In the genomic region with DNA sequence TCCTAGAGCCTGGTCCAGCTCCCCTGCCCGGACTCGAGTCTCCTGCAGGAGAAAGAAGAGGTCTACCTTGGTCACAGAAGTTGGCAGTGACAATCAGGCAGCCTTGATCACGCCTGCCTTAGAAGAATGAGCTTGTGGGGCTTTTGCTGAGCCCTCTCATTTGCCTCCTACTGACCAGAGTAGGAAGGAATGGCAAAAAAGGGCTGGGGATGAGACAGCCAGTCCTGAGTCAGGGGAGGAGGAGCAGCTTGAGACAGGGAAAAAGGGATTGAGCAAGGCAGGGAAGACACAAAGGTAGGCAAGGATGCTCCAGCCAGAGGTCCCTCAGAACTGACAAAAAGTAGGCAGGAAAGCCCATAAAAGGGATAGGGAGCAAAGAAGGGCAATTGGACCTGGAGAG, we compare ENCODE assay signal across 28 cellular contexts. TPM values are rescaled to one million over a fixed set of nuclear protein-coding genes. Genes with fewer than 3 reads are reported as not detected.
DNase-seq lines count a peak whose midpoint lies in the region; ATAC-seq, FAIRE-seq and TF ChIP-seq lines count a peak whose summit lies in the region.
"Had no signal": no experiment of that assay in that cellular context is flagged by ENCODE, and none has a peak within 500 bp of the region (broad histone marks: within the 10 kb centered on the region; RNA-seq: fewer than 3 reads in every experiment).

No MANE protein-coding gene starts in this region.

- H3K4me1 ChIP-seq in CD4-positive, CD25-positive, alpha-beta regulatory T cell (ENCODE audit: control insufficient read depth, insufficient read depth, low read length, poor library complexity, severe bottlenecking), result no peaks in the 10 kb centered on the region
- peaks cover 17% of the 10 kb centered on the region for H3K4me1 ChIP-seq in astrocyte (ENCODE audit: insufficient read depth, low read length)
- H3K4me1 ChIP-seq in osteoblast (ENCODE audit: insufficient read depth, low read length), result peaks cover 6% of the 10 kb centered on the region
- no peaks in the 10 kb centered on the region for H3K4me1 ChIP-seq in heart left ventricle
- H3K4me1 ChIP-seq: right atrium auricular region had no signal

- H3K4me3 ChIP-seq in CD4-positive, CD25-positive, alpha-beta regulatory T cell (ENCODE audit: low read depth, low read length), result no peak overlapping the region
- H3K4me3 ChIP-seq in astrocyte (ENCODE audit: insufficient read depth, low read depth, low read length), result no peak overlapping the region
- no peak overlapping the region for H3K4me3 ChIP-seq in osteoblast (ENCODE audit: insufficient read depth, low read length)
- no peak overlapping the region for H3K4me3 ChIP-seq in heart left ventricle
- H3K4me3 ChIP-seq: GM12878, ovary, right atrium auricular region, transverse colon had no signal

- TF ChIP-seq POLR2A in heart left ventricle (IDR thresholded peaks at IDR 0.05) (no peak), GM12892 (IDR thresholded peaks at IDR 0.05; ENCODE audit: low read depth, low read length) (no peak)

- no peak overlapping the region for H3K9ac ChIP-seq in astrocyte (ENCODE audit: low read length)

- no peak overlapping the region for H2AFZ ChIP-seq in astrocyte (ENCODE audit: low read depth, low read length)
- H2AFZ ChIP-seq in osteoblast (ENCODE audit: low read length), result no peak overlapping the region

- peaks cover 5% of the 10 kb centered on the region for H3K36me3 ChIP-seq in CD4-positive, CD25-positive, alpha-beta regulatory T cell (ENCODE audit: control insufficient read depth, insufficient read depth, low read length)
- H3K36me3 ChIP-seq in astrocyte (ENCODE audit: insufficient read depth, low read length) (peaks cover 18% of the 10 kb centered on the region), osteoblast (ENCODE audit: insufficient read depth, low read length) (peaks cover 41% of the 10 kb centered on the region), heart left ventricle (peaks cover 0 to 79% (median 67%) of the 10 kb centered on the region in 9 donors)
- H3K36me3 ChIP-seq: ovary had no signal

- DNase-seq in CD4-positive, CD25-positive, alpha-beta regulatory T cell, result no peak
- DNase-seq in HFFc6 (peak; percentile 36), astrocyte (ENCODE audit: low read depth) (no peak), osteoblast (ENCODE audit: insufficient read length, low spot score, missing footprints) (peak; percentile 83), heart left ventricle (no peak), GM12892 (ENCODE audit: insufficient read length) (no peak)
- DNase-seq: activated CD4-positive, alpha-beta T cell treated with anti-CD3 and anti-CD28 coated beads, Interleukin-2, amount 50 U/mL, for 48 hours; activated CD8-positive, alpha-beta memory T cell treated with anti-CD3 and anti-CD28 coated beads, Interleukin-2, amount 50 U/mL, for 48 hours; dermis blood vessel endothelial cell; GOT3; naive thymus-derived CD8-positive, alpha-beta T cell; NCI-H1092 treated with DMSO at 0.1 percent for 48 hours; NCI-H187; NCI-H2171 treated with DMSO at 0.1 percent for 48 hours; NCI-H524 treated with DMSO at 0.1 percent for 48 hours; NK-92 treated with Interleukin-12 subunit alpha and Interleukin-12 subunit beta, amount 100 ng/mL, for 24 hours; ovary; PC-3; SHP77; stimulated activated CD4-positive, alpha-beta T cell treated with anti-CD3 and anti-CD28 coated beads, Interleukin-2, amount 100 ng/mL, for 48 hours; transverse colon had no signal

- peaks cover 9% of the 10 kb centered on the region for H3K36me3 Mint-ChIP-seq in CD4-positive, CD25-positive, alpha-beta regulatory T cell
- H3K36me3 Mint-ChIP-seq in HFFc6 (ENCODE audit: low read depth) (peaks cover 19% of the 10 kb centered on the region), astrocyte (ENCODE audit: low read depth, unreplicated experiment) (peaks cover 22% of the 10 kb centered on the region)

- H3K27me3 ChIP-seq in CD4-positive, CD25-positive, alpha-beta regulatory T cell (ENCODE audit: control insufficient read depth, insufficient read depth, low read length), result no peaks in the 10 kb centered on the region
- H3K27me3 ChIP-seq in astrocyte (ENCODE audit: insufficient read depth, low read length) (no peaks in the 10 kb centered on the region), osteoblast (ENCODE audit: insufficient read depth, low read length) (no peaks in the 10 kb centered on the region), heart left ventricle (no peaks in the 10 kb centered on the region)
- H3K27me3 ChIP-seq: ovary, right atrium auricular region, transverse colon had no signal

- ATAC-seq in CD4-positive, CD25-positive, alpha-beta regulatory T cell (ENCODE audit: low read depth in 2 of 2), result no peak
- ATAC-seq in GM18517 (IDR thresholded peaks at IDR 0.05; ENCODE audit: unreplicated experiment) (no peak), heart left ventricle (no peak)
- ATAC-seq: activated naive CD4-positive, alpha-beta T cell treated with anti-CD3 and anti-CD28 coated beads, Interleukin-2, amount 50 U/mL, for 72 hours; GM12878; naive thymus-derived CD8-positive, alpha-beta T cell; PC-3 had no signal

- H3K4me1 Mint-ChIP-seq in CD4-positive, CD25-positive, alpha-beta regulatory T cell, result peaks cover 0 to 6% (median 2%) of the 10 kb centered on the region in 4 donors
- H3K4me1 Mint-ChIP-seq in HFFc6 (ENCODE audit: low read depth) (peaks cover 32% of the 10 kb centered on the region), astrocyte (ENCODE audit: low read depth, unreplicated experiment) (peaks cover 27% of the 10 kb centered on the region)

- H3K27me3 Mint-ChIP-seq in CD4-positive, CD25-positive, alpha-beta regulatory T cell, result peaks cover 4% of the 10 kb centered on the region
- H3K27me3 Mint-ChIP-seq in HFFc6 (ENCODE audit: insufficient read depth) (no peaks in the 10 kb centered on the region; the same call in 1 of the 2 replicates), astrocyte (ENCODE audit: low read depth, unreplicated experiment) (no peaks in the 10 kb centered on the region)
- H3K27me3 Mint-ChIP-seq: naive thymus-derived CD8-positive, alpha-beta T cell had no signal

- intact Hi-C loops in heart left ventricle (cut with DNase I), result no loop called here

- H3K27ac Mint-ChIP-seq in CD4-positive, CD25-positive, alpha-beta regulatory T cell, result peak overlapping the region in 2 of 3 donors; percentile 55 to 67
- H3K27ac Mint-ChIP-seq in HFFc6, result peak overlapping the region; percentile 35
- peak overlapping the region; percentile 75 for H3K27ac Mint-ChIP-seq in astrocyte (ENCODE audit: unreplicated experiment)
- H3K27ac Mint-ChIP-seq: activated T-helper 2 cell treated with anti-CD3 and anti-CD28 coated beads, Interferon-gamma antibody, Interleukin-2, Interleukin-4, amounts not matched to agents 10 μg/mL and 5 μg/mL and 100 μg/mL, durations not matched to agents 14 hours and 24 hours and 36 hours had no signal

- H3K4me3 Mint-ChIP-seq in CD4-positive, CD25-positive, alpha-beta regulatory T cell, result peak overlapping the region in 1 of 4 donors; percentile 12
- H3K4me3 Mint-ChIP-seq in HFFc6, result no peak overlapping the region
- H3K4me3 Mint-ChIP-seq in astrocyte (ENCODE audit: unreplicated experiment), result peak overlapping the region; percentile 60
- H3K4me3 Mint-ChIP-seq: naive thymus-derived CD8-positive, alpha-beta T cell had no signal

- H3K9me3 ChIP-seq in CD4-positive, CD25-positive, alpha-beta regulatory T cell (ENCODE audit: control insufficient read depth in 2 of 2, low read length in 2 of 2), result no peaks in the 10 kb centered on the region
- H3K9me3 ChIP-seq in astrocyte (ENCODE audit: insufficient read depth, low read depth, low read length) (no peaks in the 10 kb centered on the region), osteoblast (ENCODE audit: low read depth, low read length) (no peaks in the 10 kb centered on the region), heart left ventricle (no peaks in the 10 kb centered on the region)
- H3K9me3 ChIP-seq: ovary, right atrium auricular region, transverse colon had no signal

- no peaks in the 10 kb centered on the region for H3K9me3 Mint-ChIP-seq in CD4-positive, CD25-positive, alpha-beta regulatory T cell
- H3K9me3 Mint-ChIP-seq in HFFc6, result no peaks in the 10 kb centered on the region
- no peaks in the 10 kb centered on the region for H3K9me3 Mint-ChIP-seq in astrocyte (ENCODE audit: unreplicated experiment)
- H3K9me3 Mint-ChIP-seq: activated naive CD4-positive, alpha-beta T cell treated with anti-CD3 and anti-CD28 coated beads, Interleukin-2, amount 50 U/mL, for 72 hours; activated T-helper 2 cell treated with anti-CD3 and anti-CD28 coated beads, Interferon-gamma antibody, Interleukin-2, Interleukin-4, amounts not matched to agents 10 μg/mL and 5 μg/mL and 100 μg/mL, durations not matched to agents 14 hours and 24 hours and 36 hours; naive thymus-derived CD8-positive, alpha-beta T cell had no signal

- H3K79me2 ChIP-seq in astrocyte (ENCODE audit: insufficient read depth, low read length) (no peaks in the 10 kb centered on the region), osteoblast (ENCODE audit: insufficient read depth, low read length) (no peaks in the 10 kb centered on the region)

- H4K20me1 ChIP-seq in astrocyte (ENCODE audit: insufficient read depth, low read length) (peaks cover 7% of the 10 kb centered on the region), osteoblast (ENCODE audit: insufficient read depth, low read length) (peaks cover 7% of the 10 kb centered on the region)

- FAIRE-seq in astrocyte (lab: Jason Lieb, UNC) (no peak), GM12892 (lab: Jason Lieb, UNC) (no peak)
- FAIRE-seq: endometrium, GM12878, islet of Langerhans had no signal

- 88 to 92% (median 89%) methylated on average over 3 of the region's 3 CpGs for whole genome bisulfite sequencing in heart left ventricle, 4 donors

- TF ChIP-seq CTCF in HFFc6 (IDR thresholded peaks at IDR 0.05) (peak; percentile 23), astrocyte (IDR thresholded peaks at IDR 0.05; ENCODE audit: insufficient read depth, low read depth, low read length) (no peak), osteoblast (IDR thresholded peaks at IDR 0.05; ENCODE audit: extremely low read depth, low read depth, low read length) (no peak), heart left ventricle (IDR thresholded peaks at IDR 0.05) (no peak)

- H3K4me2 ChIP-seq in astrocyte (ENCODE audit: low read length) (no peak overlapping the region), osteoblast (ENCODE audit: insufficient read depth, low read length) (no peak overlapping the region)

- H3K27ac ChIP-seq in CD4-positive, CD25-positive, alpha-beta regulatory T cell (ENCODE audit: insufficient read depth, low read length, poor library complexity, severe bottlenecking), result no peak overlapping the region
- H3K27ac ChIP-seq in astrocyte (ENCODE audit: low read depth, low read length), result no peak overlapping the region
- H3K27ac ChIP-seq in osteoblast (ENCODE audit: low read depth, low read length), result no peak overlapping the region
- H3K27ac ChIP-seq in heart left ventricle, result no peak overlapping the region
- H3K27ac ChIP-seq: ovary, right atrium auricular region, transverse colon had no signal

RNA-seq across cellular contexts. Expression of a gene that starts 6.0 kb away (rescaled TPM):
- total RNA-seq in CD4-positive, CD25-positive, alpha-beta regulatory T cell, result 18.4 TPM
- polyA plus RNA-seq in CD4-positive, CD25-positive, alpha-beta regulatory T cell, result 10 to 100 TPM; 49.4 to 84.3 (median 59.2) TPM
- total RNA-seq in HFFc6 (2021; fragmentation: NEBNext Ultra II Directional; extraction: Animal tissue kit (Norgen Biotek cat#: 25700)), result 10 to 100 TPM; 30.7 to 37.7 (median 33.4) TPM
- total RNA-seq in astrocyte (14.8 and 17.5 TPM in 2 replicates), osteoblast (21.2 and 23.9 TPM in 2 replicates), heart left ventricle (1 to 10 TPM; 1.5 to 5.1 (median 3.0) TPM)
- 1 to 10 TPM; 1.4 to 6.5 TPM for polyA plus RNA-seq in heart left ventricle
- 80.9 TPM for polyA plus RNA-seq in GM12892 (2012; ENCODE audit: missing spikeins)

RNA-seq across cellular contexts. Expression of a gene that starts 6.1 kb away (rescaled TPM):
- 1.1 TPM for total RNA-seq in CD4-positive, CD25-positive, alpha-beta regulatory T cell
- 1 to 10 TPM; 1.2 to 3.9 (median 2.3) TPM for polyA plus RNA-seq in CD4-positive, CD25-positive, alpha-beta regulatory T cell
- total RNA-seq in HFFc6 (2021; fragmentation: NEBNext Ultra II Directional; extraction: Animal tissue kit (Norgen Biotek cat#: 25700)), result 1 to 10 TPM in 5 of 6 experiments, under 1 TPM in 1; 0.53 to 2.3 (median 1.4) TPM
- total RNA-seq in astrocyte (2.1 and 2.5 TPM in 2 replicates), osteoblast (0.72 and 1.5 TPM in 2 replicates), heart left ventricle (1 to 10 TPM in 3 of 9 donors, under 1 TPM in 6; 0.48 to 2.3 (median 0.85) TPM)
- 1 to 10 TPM in 1 of 2 donors, under 1 TPM in 1; 0.91 to 1.1 TPM for polyA plus RNA-seq in heart left ventricle
- 2.0 TPM for polyA plus RNA-seq in GM12892 (2012; ENCODE audit: missing spikeins)

RNA-seq across cellular contexts. Expression of a gene that starts 14.2 kb away (rescaled TPM):
- 0.39 TPM for total RNA-seq in CD4-positive, CD25-positive, alpha-beta regulatory T cell
- under 1 TPM in 2 of 4 donors, not detected in 2; 0.34 TPM for polyA plus RNA-seq in CD4-positive, CD25-positive, alpha-beta regulatory T cell
- 10 to 100 TPM; 12.7 to 14.8 (median 13.6) TPM for total RNA-seq in HFFc6 (2021; fragmentation: NEBNext Ultra II Directional; extraction: Animal tissue kit (Norgen Biotek cat#: 25700))
- total RNA-seq in astrocyte (41.6 and 44.4 TPM in 2 replicates), osteoblast (14.1 and 16.2 TPM in 2 replicates), heart left ventricle (10 to 100 TPM; 10.9 to 19.6 (median 15.3) TPM)
- polyA plus RNA-seq in heart left ventricle, result 10 to 100 TPM; 18.0 to 27.6 TPM
- polyA plus RNA-seq in GM12892 (2012; ENCODE audit: missing spikeins), result 8.4 TPM

RNA-seq across cellular contexts. Expression of a gene that starts 27.3 kb away (rescaled TPM):
- 62.6 TPM for total RNA-seq in CD4-positive, CD25-positive, alpha-beta regulatory T cell
- polyA plus RNA-seq in CD4-positive, CD25-positive, alpha-beta regulatory T cell, result 1 to 10 TPM; 5.0 to 9.3 (median 5.7) TPM
- 10 to 100 TPM; 18.4 to 26.9 (median 21.4) TPM for total RNA-seq in HFFc6 (2021; fragmentation: NEBNext Ultra II Directional; extraction: Animal tissue kit (Norgen Biotek cat#: 25700))
- 19.2 and 23.2 TPM in 2 replicates for total RNA-seq in astrocyte
- 11.8 and 15.9 TPM in 2 replicates for total RNA-seq in osteoblast
- total RNA-seq in heart left ventricle, result 10 to 100 TPM; 11.7 to 29.2 (median 21.3) TPM
- 10 to 100 TPM; 26.1 to 28.5 TPM for polyA plus RNA-seq in heart left ventricle
- 13.6 TPM for polyA plus RNA-seq in GM12892 (2012; ENCODE audit: missing spikeins)

RNA-seq across cellular contexts. Expression of a gene that starts 30.7 kb away (rescaled TPM):
- total RNA-seq in CD4-positive, CD25-positive, alpha-beta regulatory T cell, result 79.5 TPM
- 10 to 100 TPM; 33.5 to 46.7 (median 37.2) TPM for polyA plus RNA-seq in CD4-positive, CD25-positive, alpha-beta regulatory T cell
- total RNA-seq in HFFc6 (2021; fragmentation: NEBNext Ultra II Directional; extraction: Animal tissue kit (Norgen Biotek cat#: 25700)), result 10 to 100 TPM; 51.0 to 73.1 (median 56.7) TPM
- 56.4 and 58.3 TPM in 2 replicates for total RNA-seq in astrocyte
- total RNA-seq in osteoblast, result 35.5 and 35.7 TPM in 2 replicates
- 10 to 100 TPM; 32.7 to 58.4 (median 42.4) TPM for total RNA-seq in heart left ventricle
- polyA plus RNA-seq in heart left ventricle, result 10 to 100 TPM; 29.0 to 44.2 TPM
- polyA plus RNA-seq in GM12892 (2012; ENCODE audit: missing spikeins), result 34.8 TPM

Comparison
In these comparisons a context has a peak if more than half of its experiments do, and no peak if none do; other contexts are left out.
1. DNase-seq: peak in HFFc6 (single experiment) and osteoblast (single experiment); none in CD4-positive, CD25-positive, alpha-beta regulatory T cell (0 of 3), astrocyte (single experiment), heart left ventricle (0 of 5) and GM12892 (single experiment).
2. Peak in every context shown above with its lines, with median percentiles within 50 percentile points of each other: H3K27ac Mint-ChIP-seq.